22 cellular contexts compared by ENCODE assay signal in genomic region chr17:8742828-8743227, GRCh38. TPM values are rescaled to one million over a fixed set of nuclear protein-coding genes. Genes with fewer than 3 reads are reported as not detected.
"Had no signal": no experiment of that assay in that cellular context is flagged by ENCODE, and none has a peak within 500 bp of the region (broad histone marks: within the 10 kb centered on the region; RNA-seq: fewer than 3 reads in every experiment).

No MANE protein-coding gene starts in this region.

- H3K36me3 ChIP-seq: transverse colon had no signal

- H3K27ac ChIP-seq: transverse colon had no signal

- H3K9me3 ChIP-seq: transverse colon had no signal

- H3K9me3 Mint-ChIP-seq: activated CD4-positive, alpha-beta T cell treated with anti-CD3 and anti-CD28 coated beads, Interleukin-2, amount 10 ng/mL, durations not matched to agents 24 days and 14 days; activated naive CD4-positive, alpha-beta T cell treated with anti-CD3 and anti-CD28 coated beads, Interleukin-2, amount 50 U/mL, for 72 hours had no signal

- H3K36me3 Mint-ChIP-seq: activated naive CD4-positive, alpha-beta T cell treated with anti-CD3 and anti-CD28 coated beads, Interleukin-2, amount 50 U/mL, for 72 hours had no signal

- H3K27me3 ChIP-seq: transverse colon had no signal

- H3K4me3 ChIP-seq: coronary artery, transverse colon had no signal

- FAIRE-seq: endometrium had no signal

- ATAC-seq: activated naive CD4-positive, alpha-beta T cell treated with anti-CD3 and anti-CD28 coated beads, Interleukin-2, amount 50 U/mL, for 72 hours; SK-N-SH treated with all-trans-retinoic acid at 6 μM for 48 hours; stimulated activated naive CD8-positive, alpha-beta T cell treated with anti-CD3 and anti-CD28 coated beads, Interleukin-15, Interleukin-2, amounts not matched to agents 100 U/mL and 50 U/mL, for 24 hours had no signal

- DNase-seq: activated CD4-positive, alpha-beta T cell treated with anti-CD3 and anti-CD28 coated beads, Interleukin-2, amount 10 ng/mL, durations not matched to agents 24 days and 14 days; activated gamma-delta T cell treated with Interleukin-2 at 50 U/mL for 16 hours; central memory CD4-positive, alpha-beta T cell; erythroblast; foreskin melanocyte; head of caudate nucleus; kidney glomerular epithelial cell; mesendoderm; stimulated activated naive CD8-positive, alpha-beta T cell treated with anti-CD3 and anti-CD28 coated beads, Interleukin-15, Interleukin-2, amounts not matched to agents 100 U/mL and 50 U/mL, for 24 hours; substantia nigra; T-helper 1 cell; T-helper 9 cell; transverse colon had no signal

- H3K27ac Mint-ChIP-seq: activated CD4-positive, alpha-beta T cell treated with anti-CD3 and anti-CD28 coated beads, Interleukin-2, amount 10 ng/mL, durations not matched to agents 24 days and 14 days had no signal

RNA-seq across cellular contexts. Expression of gene CCDC42, which starts 1.8 kb away (rescaled TPM):
- total RNA-seq: activated naive CD4-positive, alpha-beta T cell treated with anti-CD3 and anti-CD28 coated beads, Interleukin-2, amount 50 U/mL, for 72 hours; liver; omental fat pad; posterior vena cava; transverse colon had no signal
- polyA plus RNA-seq: neural cell had no signal

RNA-seq across cellular contexts. Expression of gene SPDYE4, which starts 15.5 kb away (rescaled TPM):
- total RNA-seq: activated CD4-positive, alpha-beta T cell treated with anti-CD3 and anti-CD28 coated beads, Interleukin-2, amount 10 ng/mL, durations not matched to agents 24 days and 14 days; activated CD8-positive, alpha-beta memory T cell treated with anti-CD3 and anti-CD28 coated beads for 36 hours; activated naive CD4-positive, alpha-beta T cell treated with anti-CD3 and anti-CD28 coated beads, Interleukin-2, amount 50 U/mL, for 72 hours; liver; omental fat pad; posterior vena cava; transverse colon had no signal
- polyA plus RNA-seq: liver, neural cell had no signal

RNA-seq across cellular contexts. Expression of gene MFSD6L, which starts 56.3 kb away (rescaled TPM):
- total RNA-seq: activated CD8-positive, alpha-beta memory T cell treated with anti-CD3 and anti-CD28 coated beads for 36 hours had no signal
- polyA plus RNA-seq: neural cell had no signal
